ENCODE assay signal across 10 cellular contexts in genomic region chr4:110075891-110076290, GRCh38.
"Had no signal": no experiment of that assay in that cellular context is flagged by ENCODE, and none has a peak within 500 bp of the region (broad histone marks: within the 10 kb centered on the region; RNA-seq: fewer than 3 reads in every experiment).

No MANE protein-coding gene starts in this region.

- H3K27ac ChIP-seq: GM23248, KMS-11 had no signal

- H3K4me1 ChIP-seq: HAP-1 had no signal

- H3K27ac Mint-ChIP-seq: HFFc6 had no signal

- ATAC-seq: HCT116 had no signal

- H3K9ac ChIP-seq: GM23248, KMS-11 had no signal

- H3K4me3 ChIP-seq: GM23248, HAP-1 had no signal

- H2AFZ ChIP-seq: GM23248 had no signal

- H3K4me2 ChIP-seq: KMS-11 had no signal

- H3K36me3 ChIP-seq: HAP-1 had no signal

- H3K9me3 Mint-ChIP-seq: HFFc6 had no signal

- H3K4me3 Mint-ChIP-seq: HFFc6 had no signal

- H3K9me3 ChIP-seq: HAP-1 had no signal

- FAIRE-seq: HTR-8/SVneo had no signal

- DNase-seq: GM23248, GOT3, H7, HFFc6, IMR-90, KBM-7 had no signal
